ENCODE assay signal across 15 cellular contexts in genomic region chr21:42592156-42592820, GRCh38.
DNase-seq lines count a peak whose midpoint lies in the region; ATAC-seq and TF ChIP-seq lines count a peak whose summit lies in the region.
"Had no signal": no experiment of that assay in that cellular context is flagged by ENCODE, and none has a peak within 500 bp of the region (broad histone marks: within the 10 kb centered on the region; RNA-seq: fewer than 3 reads in every experiment).

No MANE protein-coding gene starts in this region.

- H3K9me3 Mint-ChIP-seq in activated naive CD8-positive, alpha-beta T cell treated with anti-CD3 and anti-CD28 coated beads, Interleukin-2, amount 10 ng/mL, durations not matched to agents 7 days and 5 days: no peaks in the 10 kb centered on the region
- H3K9me3 Mint-ChIP-seq in activated naive CD8-positive, alpha-beta T cell treated with anti-CD3 and anti-CD28 coated beads for 36 hours: no peaks in the 10 kb centered on the region
- peaks cover 1% of the 10 kb centered on the region for H3K9me3 Mint-ChIP-seq in type B pancreatic cell

- ATAC-seq in activated naive CD8-positive, alpha-beta T cell treated with anti-CD3 and anti-CD28 coated beads, Interleukin-2, amount 10 ng/mL, durations not matched to agents 7 days and 5 days (ENCODE audit: low read depth): no peak
- no peak for ATAC-seq in T-helper 17 cell
- ATAC-seq in left lobe of liver: no peak
- ATAC-seq in GM18907 (IDR thresholded peaks at IDR 0.05; ENCODE audit: unreplicated experiment): no peak
- no peak for ATAC-seq in GM21390 (IDR thresholded peaks at IDR 0.05; ENCODE audit: unreplicated experiment)

- H3K9me3 ChIP-seq in T-helper 17 cell (ENCODE audit: control insufficient read depth, low read length, poor library complexity, severe bottlenecking): no peaks in the 10 kb centered on the region

- H3K4me3 Mint-ChIP-seq in activated naive CD8-positive, alpha-beta T cell treated with anti-CD3 and anti-CD28 coated beads, Interleukin-2, amount 10 ng/mL, durations not matched to agents 7 days and 5 days: no peak overlapping the region
- H3K4me3 Mint-ChIP-seq in activated naive CD8-positive, alpha-beta T cell treated with anti-CD3 and anti-CD28 coated beads for 36 hours: no peak overlapping the region
- H3K4me3 Mint-ChIP-seq in T-helper 17 cell (peak overlapping the region; percentile 7), type B pancreatic cell (peak overlapping the region; percentile 4)

- no peak for DNase-seq in activated naive CD8-positive, alpha-beta T cell treated with anti-CD3 and anti-CD28 coated beads, Interleukin-2, amount 10 ng/mL, durations not matched to agents 7 days and 5 days
- DNase-seq in activated naive CD8-positive, alpha-beta T cell treated with anti-CD3 and anti-CD28 coated beads for 36 hours: no peak
- DNase-seq in T-helper 17 cell (no peak), left lobe of liver (ENCODE audit: low spot score) (peak; percentile 36), type B pancreatic cell (ENCODE audit: extremely low spot score, unreplicated experiment) (no peak), G401 (ENCODE audit: low spot score) (no peak)
- DNase-seq: CD4-positive, alpha-beta memory T cell; DMS79; GM23248; NCI-H1048; NCI-H226; NCI-H69; Right ventricle myocardium superior had no signal

- peaks cover 18% of the 10 kb centered on the region for H3K4me1 Mint-ChIP-seq in activated naive CD8-positive, alpha-beta T cell treated with anti-CD3 and anti-CD28 coated beads, Interleukin-2, amount 10 ng/mL, durations not matched to agents 7 days and 5 days
- peaks cover 15% of the 10 kb centered on the region for H3K4me1 Mint-ChIP-seq in activated naive CD8-positive, alpha-beta T cell treated with anti-CD3 and anti-CD28 coated beads for 36 hours
- peaks cover 10% of the 10 kb centered on the region for H3K4me1 Mint-ChIP-seq in T-helper 17 cell
- no peaks in the 10 kb centered on the region for H3K4me1 Mint-ChIP-seq in type B pancreatic cell (ENCODE audit: unreplicated experiment)

- H3K27ac Mint-ChIP-seq in activated naive CD8-positive, alpha-beta T cell treated with anti-CD3 and anti-CD28 coated beads, Interleukin-2, amount 10 ng/mL, durations not matched to agents 7 days and 5 days: peak overlapping the region; percentile 39
- no peak overlapping the region for H3K27ac Mint-ChIP-seq in activated naive CD8-positive, alpha-beta T cell treated with anti-CD3 and anti-CD28 coated beads for 36 hours
- H3K27ac Mint-ChIP-seq in T-helper 17 cell (no peak overlapping the region), type B pancreatic cell (peak overlapping the region; percentile 2)

- in situ Hi-C loops in G401 (cut with HindIII; ENCODE audit: low sequenced_read_pairs): loop anchor here (10.0 kb wide), 1 partner anchor 223 kb away; no protein-coding TSS in a partner anchor

- POLR2A ChIA-PET in activated naive CD8-positive, alpha-beta T cell treated with anti-CD3 and anti-CD28 coated beads, Interleukin-2, amount 10 ng/mL, durations not matched to agents 7 days and 5 days (lab: Charles Lee): interaction anchor here (1.0 kb wide), 1 partner anchor 227 kb away, joined by 3 read pairs; no protein-coding TSS in a partner anchor

- H3K27me3 Mint-ChIP-seq in activated naive CD8-positive, alpha-beta T cell treated with anti-CD3 and anti-CD28 coated beads, Interleukin-2, amount 10 ng/mL, durations not matched to agents 7 days and 5 days: peaks cover 12% of the 10 kb centered on the region
- no peaks in the 10 kb centered on the region for H3K27me3 Mint-ChIP-seq in activated naive CD8-positive, alpha-beta T cell treated with anti-CD3 and anti-CD28 coated beads for 36 hours
- peaks cover 15% of the 10 kb centered on the region for H3K27me3 Mint-ChIP-seq in T-helper 17 cell
- H3K27me3 Mint-ChIP-seq in type B pancreatic cell: peaks cover 13% of the 10 kb centered on the region

- no peak for TF ChIP-seq CTCF in type B pancreatic cell (conservative IDR thresholded peaks at IDR 0.05)

- no peaks in the 10 kb centered on the region for H3K36me3 Mint-ChIP-seq in activated naive CD8-positive, alpha-beta T cell treated with anti-CD3 and anti-CD28 coated beads, Interleukin-2, amount 10 ng/mL, durations not matched to agents 7 days and 5 days
- no peaks in the 10 kb centered on the region for H3K36me3 Mint-ChIP-seq in activated naive CD8-positive, alpha-beta T cell treated with anti-CD3 and anti-CD28 coated beads for 36 hours
- no peaks in the 10 kb centered on the region for H3K36me3 Mint-ChIP-seq in T-helper 17 cell (ENCODE audit: low read depth)
- no peaks in the 10 kb centered on the region for H3K36me3 Mint-ChIP-seq in type B pancreatic cell
- H3K36me3 Mint-ChIP-seq: CD4-positive, alpha-beta memory T cell had no signal

Comparison
In these comparisons a context has a peak if more than half of its experiments do, and no peak if none do; other contexts are left out.
1. H3K27ac Mint-ChIP-seq: peak in activated naive CD8-positive, alpha-beta T cell treated with anti-CD3 and anti-CD28 coated beads, Interleukin-2, amount 10 ng/mL, durations not matched to agents 7 days and 5 days (single experiment) and type B pancreatic cell (single experiment); none in activated naive CD8-positive, alpha-beta T cell treated with anti-CD3 and anti-CD28 coated beads for 36 hours (single experiment) and T-helper 17 cell (single experiment).
2. H3K4me3 Mint-ChIP-seq: peak in T-helper 17 cell (single experiment) and type B pancreatic cell (single experiment); none in activated naive CD8-positive, alpha-beta T cell treated with anti-CD3 and anti-CD28 coated beads, Interleukin-2, amount 10 ng/mL, durations not matched to agents 7 days and 5 days (single experiment) and activated naive CD8-positive, alpha-beta T cell treated with anti-CD3 and anti-CD28 coated beads for 36 hours (single experiment).